Comparison of ENCODE assay signal across 8 cellular contexts in genomic region chr6:31128093-31128676, GRCh38. TPM values are rescaled to one million over a fixed set of nuclear protein-coding genes. Genes with fewer than 3 reads are reported as not detected.
A peak's percentile ranks its signal among the peaks of the same experiment; 100 is the strongest.
DNase-seq lines count a peak whose midpoint lies in the region; ATAC-seq and TF ChIP-seq lines count a peak whose summit lies in the region.
"Had no signal": no experiment of that assay in that cellular context is flagged by ENCODE, and none has a peak within 500 bp of the region (broad histone marks: within the 10 kb centered on the region; RNA-seq: fewer than 3 reads in every experiment).

No MANE protein-coding gene starts in this region.

- no peaks in the 10 kb centered on the region for H3K36me3 ChIP-seq in lung (ENCODE audit: control insufficient read depth in 2 of 2, insufficient read depth in 2 of 2, low read length in 2 of 2)

- H3K27me3 ChIP-seq in lung (ENCODE audit: control insufficient read depth, insufficient read depth): no peaks in the 10 kb centered on the region

- H3K4me1 ChIP-seq in lung (ENCODE audit: control insufficient read depth in 2 of 2, insufficient read depth in 2 of 2, low read length in 2 of 2): peaks cover 0 to 16% of the 10 kb centered on the region in 2 donors

- WGBS in lung, 2 donors: 10 to 12% methylated on average over 8 of the region's 8 CpGs

- no peak for TF ChIP-seq POLR2A in NB4 (IDR thresholded peaks at IDR 0.05; ENCODE audit: extremely low read depth, insufficient read length)

- H3K4me3 ChIP-seq in NB4 (ENCODE audit: low read depth, low read length) (no peak overlapping the region), lung (no peak overlapping the region)

- H3K27ac ChIP-seq in caudate nucleus (ENCODE audit: low read depth, low read length) (no peak overlapping the region), lung (ENCODE audit: low read depth in 1 of 2, low read length in 1 of 2) (no peak overlapping the region)

- DNase-seq in GM10266 (ENCODE audit: extremely low spot score): peak; percentile 80
- peak; percentile 53 for DNase-seq in NB4 (ENCODE audit: low read depth)
- DNase-seq in activated CD4-positive, CD25-positive, alpha-beta regulatory T cell treated with anti-CD3 and anti-CD28 coated beads, Interleukin-2, amount 50 U/mL, for 16 hours (ENCODE audit: low read depth, low spot score): peak; percentile 51
- peak in 35 of 61 donors; percentile 1 to 74 (median 15) for DNase-seq in caudate nucleus (lab: John Stamatoyannopoulos, UW)
- peak; percentile 66 for DNase-seq in lung (ENCODE audit: low spot score)
- DNase-seq in stimulated activated CD8-positive, alpha-beta memory T cell treated with anti-CD3 and anti-CD28 coated beads, Interleukin-15, amount 100 ng/mL, for 48 hours (ENCODE audit: low read depth in 2 of 2): peak; percentile 37 to 51

- no peak for ATAC-seq in lung (ENCODE audit: insufficient read depth, low FRiP score)
- no peak for ATAC-seq in GM18909 (IDR thresholded peaks at IDR 0.05; ENCODE audit: poor library complexity, unreplicated experiment)

- no peaks in the 10 kb centered on the region for H3K9me3 ChIP-seq in lung (ENCODE audit: control insufficient read depth in 2 of 2, insufficient read depth in 1 of 2, low read length in 1 of 2)

- TF ChIP-seq CTCF in GM10266 (IDR thresholded peaks at IDR 0.05; ENCODE audit: control insufficient read depth, insufficient read depth, low read depth, missing control alignments) (peak; percentile 77), NB4 (IDR thresholded peaks at IDR 0.05; ENCODE audit: low read depth, low read length) (peak; percentile 96), lung (IDR thresholded peaks at IDR 0.05; ENCODE audit: control extremely low read depth, extremely low read depth) (peak; percentile 62)

RNA-seq across cellular contexts. Expression of gene CDSN, which starts 7.9 kb away (rescaled TPM):
- total RNA-seq in lung: under 1 TPM in 1 of 2 donors, not detected in 1; 0.06 TPM
- polyA plus RNA-seq in lung: under 1 TPM; 0.05 to 0.10 TPM

RNA-seq across cellular contexts. Expression of gene PSORS1C2, which starts 10.7 kb away (rescaled TPM):
- not detected for total RNA-seq in lung
- not detected for polyA plus RNA-seq in lung
- total RNA-seq: dermis microvascular lymphatic vessel endothelial cell had no signal

RNA-seq across cellular contexts. Expression of gene PSORS1C1, which starts 13.6 kb away (rescaled TPM):
- total RNA-seq in lung: 1 to 10 TPM; 1.1 to 2.6 TPM
- polyA plus RNA-seq in lung: 10 to 100 TPM in 1 of 2 donors, 1 to 10 TPM in 1; 2.3 to 10.8 TPM

RNA-seq across cellular contexts. Expression of gene C6orf15, which starts 15.8 kb away (rescaled TPM):
- not detected for total RNA-seq in lung
- not detected for polyA plus RNA-seq in lung
- total RNA-seq: dermis microvascular lymphatic vessel endothelial cell had no signal

RNA-seq across cellular contexts. Expression of gene CCHCR1, which starts 29.4 kb away (rescaled TPM):
- total RNA-seq in lung: 10 to 100 TPM; 20.0 to 32.8 TPM
- 10 to 100 TPM; 11.0 to 14.3 TPM for polyA plus RNA-seq in lung

Comparison
In these comparisons a context has a peak if more than half of its experiments do, and no peak if none do; other contexts are left out.
1. DNase-seq: peak in every context shown above with its lines; median percentile 80 in GM10266; 66 in lung; 53 in NB4; 51 in activated CD4-positive, CD25-positive, alpha-beta regulatory T cell treated with anti-CD3 and anti-CD28 coated beads, Interleukin-2, amount 50 U/mL, for 16 hours; 44 in stimulated activated CD8-positive, alpha-beta memory T cell treated with anti-CD3 and anti-CD28 coated beads, Interleukin-15, amount 100 ng/mL, for 48 hours; 15 in caudate nucleus.